In genomic region chr12:124754949-124755800, GRCh38 we compare ENCODE assay signal across 8 cellular contexts.
DNase-seq lines count a peak whose midpoint lies in the region; ATAC-seq and TF ChIP-seq lines count a peak whose summit lies in the region.

No MANE protein-coding gene starts in this region.

- H3K27ac ChIP-seq in BLaER1: peak overlapping the region; percentile 67
- peak overlapping the region; percentile 80 for H3K27ac ChIP-seq in HL-60 (replicated peaks)
- H3K27ac ChIP-seq in Panc1 (ENCODE audit: low read length): peak overlapping the region; percentile 74
- no peak overlapping the region for H3K27ac ChIP-seq in naive thymus-derived CD4-positive, alpha-beta T cell (ENCODE audit: low read depth, low read length)

- H4K20me1 ChIP-seq in BLaER1: no peaks in the 10 kb centered on the region

- H3K4me1 ChIP-seq in BLaER1: peaks cover 100% of the 10 kb centered on the region
- H3K4me1 ChIP-seq in Panc1 (ENCODE audit: control insufficient read depth, insufficient read depth, low read length): peaks cover 34% of the 10 kb centered on the region
- peaks cover 0 to 12% of the 10 kb centered on the region in 2 donors for H3K4me1 ChIP-seq in naive thymus-derived CD4-positive, alpha-beta T cell (ENCODE audit: control insufficient read depth in 2 of 2, insufficient read depth in 2 of 2, low read length in 2 of 2)

- CTCF ChIA-PET in Panc1 (lab: Charles Lee): interaction anchor here (1.0 kb wide), 1 partner anchor 15 kb away, joined by 3 read pairs; no protein-coding TSS in a partner anchor
- CTCF ChIA-PET in naive thymus-derived CD4-positive, alpha-beta T cell (lab: Charles Lee): interaction anchor here (1.3 kb wide), 1 partner anchor 11 kb away, joined by 3 read pairs; no protein-coding TSS in a partner anchor

- H3K4me3 ChIP-seq in BLaER1 (peak overlapping the region; percentile 15; the same call in 1 of the 2 replicates), HL-60 (replicated peaks; ENCODE audit: insufficient read depth, low read length) (no peak overlapping the region), Panc1 (ENCODE audit: low read depth in 2 of 2, low read length in 2 of 2) (no peak overlapping the region)
- no peak overlapping the region for H3K4me3 ChIP-seq in naive thymus-derived CD4-positive, alpha-beta T cell (ENCODE audit: low read length)

- BruUV-seq in Panc1 (replicated peaks; lab: Mats Ljungman, UMichigan): no TSS peak

- peaks cover 12% of the 10 kb centered on the region for H3K9me3 ChIP-seq in BLaER1
- peaks cover 8% of the 10 kb centered on the region; the same call in 1 of the 2 replicates for H3K9me3 ChIP-seq in Panc1 (ENCODE audit: control insufficient read depth, insufficient read depth, low read depth, low read length)
- H3K9me3 ChIP-seq in naive thymus-derived CD4-positive, alpha-beta T cell (ENCODE audit: control insufficient read depth in 2 of 3, low read length in 3 of 3): no peaks in the 10 kb centered on the region

- DNase-seq in HL-60 (ENCODE audit: low read depth in 1 of 2, low spot score in 1 of 2) (peak; percentile 97 to 98), Panc1 (ENCODE audit: low read depth, low spot score) (no peak), kidney tubule cell (ENCODE audit: low spot score) (no peak)
- no peak for DNase-seq in naive thymus-derived CD4-positive, alpha-beta T cell

- peak overlapping the region in 2 of 9 donors; percentile 54 to 64 for H3K27ac Mint-ChIP-seq in naive thymus-derived CD4-positive, alpha-beta T cell
- no peak overlapping the region for H3K27ac Mint-ChIP-seq in stimulated activated memory B cell treated with anti-CD40 and anti-IgM and Interleukin-4, amounts not matched to agents 10 μg/mL and 1 μg/mL and 100 μg/mL, for 72 hours

- peak; percentile 37 for ATAC-seq in Panc1
- peak; percentile 39 for ATAC-seq in esophagus mucosa
- ATAC-seq in naive thymus-derived CD4-positive, alpha-beta T cell: peak; percentile 53
- no peak for ATAC-seq in HG03342 (IDR thresholded peaks at IDR 0.05; ENCODE audit: unreplicated experiment)
- no peak for ATAC-seq in stimulated activated memory B cell treated with anti-CD40 and anti-IgM and Interleukin-4, amounts not matched to agents 10 μg/mL and 1 μg/mL and 100 μg/mL, for 72 hours

- peaks cover 0 to 20% (median 8%) of the 10 kb centered on the region in 5 donors for H3K27me3 Mint-ChIP-seq in naive thymus-derived CD4-positive, alpha-beta T cell
- peaks cover 89% of the 10 kb centered on the region for H3K27me3 Mint-ChIP-seq in stimulated activated memory B cell treated with anti-CD40 and anti-IgM and Interleukin-4, amounts not matched to agents 10 μg/mL and 1 μg/mL and 100 μg/mL, for 72 hours

- TF ChIP-seq CTCF in HL-60 (IDR thresholded peaks at IDR 0.05; ENCODE audit: insufficient read depth, low read length) (no peak), Panc1 (IDR thresholded peaks at IDR 0.05) (no peak)

- H3K36me3 Mint-ChIP-seq in naive thymus-derived CD4-positive, alpha-beta T cell: peaks cover 0 to 5% (median 0%) of the 10 kb centered on the region in 5 donors
- H3K36me3 Mint-ChIP-seq in stimulated activated memory B cell treated with anti-CD40 and anti-IgM and Interleukin-4, amounts not matched to agents 10 μg/mL and 1 μg/mL and 100 μg/mL, for 72 hours: peaks cover 5% of the 10 kb centered on the region

- H3K9me3 Mint-ChIP-seq in naive thymus-derived CD4-positive, alpha-beta T cell: peaks cover 0 to 19% (median 2%) of the 10 kb centered on the region in 11 donors
- H3K9me3 Mint-ChIP-seq in stimulated activated memory B cell treated with anti-CD40 and anti-IgM and Interleukin-4, amounts not matched to agents 10 μg/mL and 1 μg/mL and 100 μg/mL, for 72 hours: peaks cover 5% of the 10 kb centered on the region

- peaks cover 0 to 19% (median 8%) of the 10 kb centered on the region in 7 donors for H3K4me1 Mint-ChIP-seq in naive thymus-derived CD4-positive, alpha-beta T cell
- H3K4me1 Mint-ChIP-seq in stimulated activated memory B cell treated with anti-CD40 and anti-IgM and Interleukin-4, amounts not matched to agents 10 μg/mL and 1 μg/mL and 100 μg/mL, for 72 hours: peaks cover 17% of the 10 kb centered on the region

- H3K9ac ChIP-seq in BLaER1: peak overlapping the region; percentile 40

- in situ Hi-C loops in Panc1 (cut with HindIII; ENCODE audit: low pct_unique_long_range_greater_than_20kb, low sequenced_read_pairs): no loop called here

- H3K36me3 ChIP-seq in BLaER1: no peaks in the 10 kb centered on the region
- no peaks in the 10 kb centered on the region for H3K36me3 ChIP-seq in Panc1 (ENCODE audit: control insufficient read depth, insufficient read depth, low read length)
- no peaks in the 10 kb centered on the region for H3K36me3 ChIP-seq in naive thymus-derived CD4-positive, alpha-beta T cell (ENCODE audit: control insufficient read depth in 2 of 3, insufficient read depth in 3 of 3, low read length in 3 of 3)

- POLR2A ChIA-PET in Panc1 (lab: Charles Lee): interaction anchor here (0.6 kb wide), 2 partner anchors 54 to 76 kb away, joined by 3 read pairs; no protein-coding TSS in a partner anchor
- POLR2A ChIA-PET in naive thymus-derived CD4-positive, alpha-beta T cell (lab: Charles Lee): no interaction called here

- H3K4me3 Mint-ChIP-seq in naive thymus-derived CD4-positive, alpha-beta T cell: peak overlapping the region in 2 of 10 donors; percentile 3 to 52
- no peak overlapping the region for H3K4me3 Mint-ChIP-seq in stimulated activated memory B cell treated with anti-CD40 and anti-IgM and Interleukin-4, amounts not matched to agents 10 μg/mL and 1 μg/mL and 100 μg/mL, for 72 hours

- intact Hi-C loops in Panc1 (cut with micrococcal nuclease; ENCODE audit: unreplicated experiment): no loop called here
- intact Hi-C loops in naive thymus-derived CD4-positive, alpha-beta T cell (cut with micrococcal nuclease): no loop called here

- peak overlapping the region; percentile 85 for H3K4me2 ChIP-seq in BLaER1

- H3K27me3 ChIP-seq in BLaER1 (no peaks in the 10 kb centered on the region), HL-60 (ENCODE audit: insufficient read depth, poor library complexity, severe bottlenecking) (no peaks in the 10 kb centered on the region), Panc1 (ENCODE audit: control insufficient read depth, insufficient read depth, low read length) (no peaks in the 10 kb centered on the region)
- no peaks in the 10 kb centered on the region for H3K27me3 ChIP-seq in naive thymus-derived CD4-positive, alpha-beta T cell (ENCODE audit: control insufficient read depth in 2 of 2, insufficient read depth in 2 of 2, low read length in 2 of 2)

Comparison
In these comparisons a context has a peak if more than half of its experiments do, and no peak if none do; other contexts are left out.
1. DNase-seq: peak in HL-60 (2 of 2); none in Panc1 (single experiment), naive thymus-derived CD4-positive, alpha-beta T cell (0 of 9) and kidney tubule cell (single experiment).
2. ATAC-seq: peak in Panc1 (single experiment), esophagus mucosa (single experiment) and naive thymus-derived CD4-positive, alpha-beta T cell (single experiment); none in HG03342 (single experiment) and stimulated activated memory B cell treated with anti-CD40 and anti-IgM and Interleukin-4, amounts not matched to agents 10 μg/mL and 1 μg/mL and 100 μg/mL, for 72 hours (single experiment).